10 cellular contexts compared by ENCODE assay signal in the genomic region with DNA sequence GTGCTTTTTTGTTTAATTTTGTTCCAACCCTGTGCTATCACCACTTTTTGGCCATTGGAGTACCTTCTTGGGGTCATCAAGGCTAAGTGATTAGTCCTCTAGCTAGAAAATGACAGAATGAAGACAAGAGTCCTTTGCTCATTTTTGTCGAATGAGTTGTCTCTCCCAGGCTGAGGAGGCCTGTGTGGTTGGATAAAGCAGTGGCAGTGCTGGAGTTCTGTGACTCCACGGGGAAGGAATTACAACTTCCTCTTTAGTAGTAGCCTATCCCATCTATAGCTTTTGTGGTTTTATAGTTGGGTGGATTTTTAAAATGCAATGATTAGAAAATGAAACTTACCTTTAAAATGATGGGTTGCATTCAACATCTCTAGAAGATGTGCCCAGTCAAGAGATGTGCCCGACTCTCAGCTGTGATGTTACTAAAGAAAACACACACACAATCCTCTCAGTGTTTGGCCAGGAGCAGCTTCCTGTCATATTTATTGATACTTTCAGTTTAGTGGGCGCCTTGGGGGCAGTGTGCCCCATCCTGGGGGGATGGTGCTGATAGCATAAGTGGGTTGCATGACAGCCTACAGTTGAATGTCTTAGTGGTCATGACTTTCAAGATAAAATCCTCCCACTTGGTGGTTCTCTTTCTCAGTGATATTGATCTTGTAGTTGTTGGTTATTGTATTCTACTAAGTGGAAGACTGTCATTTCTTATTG. TPM values are rescaled to one million over a fixed set of nuclear protein-coding genes. Genes with fewer than 3 reads are reported as not detected.
DNase-seq lines count a peak whose midpoint lies in the region; ATAC-seq lines count a peak whose summit lies in the region.
"Had no signal": no experiment of that assay in that cellular context is flagged by ENCODE, and none has a peak within 500 bp of the region (broad histone marks: within the 10 kb centered on the region; RNA-seq: fewer than 3 reads in every experiment).

No MANE protein-coding gene starts in this region.

- no peaks in the 10 kb centered on the region for H3K27me3 Mint-ChIP-seq in activated naive CD8-positive, alpha-beta T cell

- H3K4me3 Mint-ChIP-seq in activated naive CD8-positive, alpha-beta T cell, result peak overlapping the region; percentile 83
- H3K4me3 Mint-ChIP-seq: neural progenitor cell, WTC11 had no signal

- H3K9me3 Mint-ChIP-seq in activated naive CD8-positive, alpha-beta T cell (ENCODE audit: low read depth), result no peaks in the 10 kb centered on the region

- peak; percentile 41 to 53 for ATAC-seq in activated CD4-positive, CD25-positive, alpha-beta regulatory T cell treated with anti-CD3 and anti-CD28 coated beads, Interleukin-2, amount 50 U/mL, for 24 hours
- ATAC-seq: WTC11 had no signal

- peak overlapping the region; percentile 99 for H3K27ac Mint-ChIP-seq in activated naive CD8-positive, alpha-beta T cell
- H3K27ac Mint-ChIP-seq: neural progenitor cell, WTC11 had no signal

- H3K4me1 Mint-ChIP-seq in activated naive CD8-positive, alpha-beta T cell (ENCODE audit: low read depth), result peaks cover 97% of the 10 kb centered on the region
- H3K4me1 Mint-ChIP-seq: neural progenitor cell had no signal

- H3K36me3 Mint-ChIP-seq in activated naive CD8-positive, alpha-beta T cell, result no peaks in the 10 kb centered on the region

- no peak for DNase-seq in activated CD4-positive, CD25-positive, alpha-beta regulatory T cell (lab: John Stamatoyannopoulos, UW)
- DNase-seq in M059J (ENCODE audit: low read depth) (peak; percentile 84), NCI-H526 (lab: John Stamatoyannopoulos, UW) (no peak), LoVo (ENCODE audit: low spot score) (no peak), HuH-7.5 (ENCODE audit: low spot score) (no peak)
- peak; percentile 32 to 40 for DNase-seq in stimulated activated CD8-positive, alpha-beta memory T cell treated with anti-CD3 and anti-CD28 coated beads, Interleukin-7, amount 100 ng/mL, for 48 hours (ENCODE audit: extremely low read depth in 1 of 2, low read depth in 1 of 2)

RNA-seq across cellular contexts. Expression of a gene that starts 11.9 kb away (rescaled TPM):
- 13.3 and 24.7 TPM in 2 replicates for total RNA-seq in M059J (2014; rRNA removed; shearing (Covaris generic))

Comparison
In these comparisons a context has a peak if more than half of its experiments do, and no peak if none do; other contexts are left out.
1. DNase-seq: peak in M059J (single experiment) and stimulated activated CD8-positive, alpha-beta memory T cell treated with anti-CD3 and anti-CD28 coated beads, Interleukin-7, amount 100 ng/mL, for 48 hours (2 of 2); none in activated CD4-positive, CD25-positive, alpha-beta regulatory T cell (0 of 4), NCI-H526 (0 of 2), LoVo (single experiment) and HuH-7.5 (single experiment).